ENCODE assay signal across 9 cellular contexts in genomic region chr2:150484461-150484931, GRCh38. TPM values are rescaled to one million over a fixed set of nuclear protein-coding genes. Genes with fewer than 3 reads are reported as not detected.
A peak's percentile ranks its signal among the peaks of the same experiment; 100 is the strongest.
DNase-seq lines count a peak whose midpoint lies in the region; ATAC-seq and TF ChIP-seq lines count a peak whose summit lies in the region.
"Had no signal": no experiment of that assay in that cellular context is flagged by ENCODE, and none has a peak within 500 bp of the region (broad histone marks: within the 10 kb centered on the region; RNA-seq: fewer than 3 reads in every experiment).

No MANE protein-coding gene starts in this region.

- no peak for TF ChIP-seq POLR2A in thyroid gland (IDR thresholded peaks at IDR 0.05)

- peaks cover 66% of the 10 kb centered on the region for H3K36me3 Mint-ChIP-seq in type B pancreatic cell
- H3K36me3 Mint-ChIP-seq: activated naive CD8-positive, alpha-beta T cell had no signal

- TF ChIP-seq CTCF in lung (IDR thresholded peaks at IDR 0.05; ENCODE audit: control extremely low read depth, extremely low read depth): no peak
- TF ChIP-seq CTCF in type B pancreatic cell (conservative IDR thresholded peaks at IDR 0.05): no peak
- no peak for TF ChIP-seq CTCF in thyroid gland (IDR thresholded peaks at IDR 0.05)

- peaks cover 4% of the 10 kb centered on the region for H3K27me3 Mint-ChIP-seq in type B pancreatic cell

- H3K27me3 ChIP-seq in lung (ENCODE audit: control insufficient read depth, insufficient read depth) (no peaks in the 10 kb centered on the region), thyroid gland (no peaks in the 10 kb centered on the region)

- no peak for ATAC-seq in lung (ENCODE audit: insufficient read depth, low FRiP score)

- no peaks in the 10 kb centered on the region for H3K9me3 Mint-ChIP-seq in type B pancreatic cell

- H3K9me3 ChIP-seq in lung (ENCODE audit: control insufficient read depth in 2 of 2, insufficient read depth in 1 of 2, low read length in 1 of 2) (no peaks in the 10 kb centered on the region), thyroid gland (no peaks in the 10 kb centered on the region)

- H3K4me3 Mint-ChIP-seq in type B pancreatic cell: peak overlapping the region; percentile 100
- H3K4me3 Mint-ChIP-seq: activated naive CD8-positive, alpha-beta T cell had no signal

- peak overlapping the region; percentile 98 for H3K27ac Mint-ChIP-seq in type B pancreatic cell
- H3K27ac Mint-ChIP-seq: activated naive CD8-positive, alpha-beta T cell had no signal

- H3K4me1 ChIP-seq in lung (ENCODE audit: control insufficient read depth in 2 of 2, insufficient read depth in 2 of 2, low read length in 2 of 2) (peaks cover 4 to 25% of the 10 kb centered on the region in 2 donors), thyroid gland (peaks cover 0 to 9% of the 10 kb centered on the region in 2 donors)

- intact Hi-C loops in thyroid gland (cut with DNase I): no loop called here

- WGBS in lung, 2 donors: 41 to 57% methylated on average over 6 of the region's 6 CpGs
- 35 to 59% methylated on average over 5 to 6 of the region's 6 CpGs for WGBS in thyroid gland, 2 donors

- H3K36me3 ChIP-seq in lung (ENCODE audit: control insufficient read depth in 2 of 2, insufficient read depth in 2 of 2, low read length in 2 of 2) (no peaks in the 10 kb centered on the region), thyroid gland (no peaks in the 10 kb centered on the region)

- H3K27ac ChIP-seq in cingulate gyrus (ENCODE audit: low read depth, low read length) (peak overlapping the region; percentile 80), lung (ENCODE audit: low read depth in 1 of 2, low read length in 1 of 2) (peak overlapping the region; percentile 84 to 97), thyroid gland (peak overlapping the region in 1 of 3 donors; percentile 84)

- DNase-seq in NCI-H2171 treated with DMSO at 0.1 percent for 48 hours (lab: John Stamatoyannopoulos, UW) (peak; percentile 32), NCI-H2171 (lab: John Stamatoyannopoulos, UW) (no peak), lung (ENCODE audit: low spot score) (no peak), type B pancreatic cell (ENCODE audit: extremely low spot score, unreplicated experiment) (no peak), NOMO-1 treated with DMSO at 0.1 percent for 48 hours (lab: John Stamatoyannopoulos, UW; ENCODE audit: unreplicated experiment) (no peak), GDM1 (lab: John Stamatoyannopoulos, UW) (no peak), thyroid gland (no peak)

- H3K4me3 ChIP-seq in lung (no peak overlapping the region), thyroid gland (replicated peaks in 1 of 3) (no peak overlapping the region)

- H3K4me1 Mint-ChIP-seq in type B pancreatic cell (ENCODE audit: unreplicated experiment): peaks cover 49% of the 10 kb centered on the region

RNA-seq across cellular contexts. Expression of gene RND3, which starts 3.0 kb away (rescaled TPM):
- 10 to 100 TPM; 42.7 to 43.7 TPM for total RNA-seq in lung
- polyA plus RNA-seq in lung: 10 to 100 TPM; 23.5 to 24.2 TPM
- 161 and 169 TPM in 2 replicates for total RNA-seq in type B pancreatic cell (ENCODE audit: low replicate concordance)
- 10 to 100 TPM in 2 of 4 donors, 1 to 10 TPM in 2; 7.6 to 16.4 (median 11.4) TPM for total RNA-seq in thyroid gland
